ENCODE assay signal across 1 cellular context in genomic region chr18:9319333-9319732, GRCh38.
TF ChIP-seq lines count a peak whose summit lies in the region.

No MANE protein-coding gene starts in this region.

TF ChIP-seq in IMR-90, 13 proteins besides CTCF, POLR2A, EP300 and RAD21:
- TF ChIP-seq NFE2L2 (IDR thresholded peaks at IDR 0.05; ENCODE audit: low read depth, low read length), result no peak
- TF ChIP-seq CEBPB (IDR thresholded peaks at IDR 0.05; ENCODE audit: low read depth, low read length), result no peak
- no peak for TF ChIP-seq SMC3 (IDR thresholded peaks at IDR 0.05; ENCODE audit: low read depth, low read length)
- no peak for TF ChIP-seq MAZ (IDR thresholded peaks at IDR 0.05; ENCODE audit: borderline replicate concordance, low read depth, low read length)
- no peak for TF ChIP-seq RCOR1 (IDR thresholded peaks at IDR 0.05; ENCODE audit: insufficient replicate concordance, low read length)
- no peak for TF ChIP-seq CHD1 (IDR thresholded peaks at IDR 0.05; ENCODE audit: low read depth, low read length)
- no peak for TF ChIP-seq FOS (IDR thresholded peaks at IDR 0.05; ENCODE audit: low read depth, low read length)
- no peak for TF ChIP-seq RFX5 (IDR thresholded peaks at IDR 0.05; ENCODE audit: low read depth, low read length)
- TF ChIP-seq BHLHE40 (IDR thresholded peaks at IDR 0.05; ENCODE audit: low read depth, low read length), result no peak
- no peak for TF ChIP-seq MAFK (IDR thresholded peaks at IDR 0.05; ENCODE audit: low read depth, low read length)
- TF ChIP-seq, protein P1, sequence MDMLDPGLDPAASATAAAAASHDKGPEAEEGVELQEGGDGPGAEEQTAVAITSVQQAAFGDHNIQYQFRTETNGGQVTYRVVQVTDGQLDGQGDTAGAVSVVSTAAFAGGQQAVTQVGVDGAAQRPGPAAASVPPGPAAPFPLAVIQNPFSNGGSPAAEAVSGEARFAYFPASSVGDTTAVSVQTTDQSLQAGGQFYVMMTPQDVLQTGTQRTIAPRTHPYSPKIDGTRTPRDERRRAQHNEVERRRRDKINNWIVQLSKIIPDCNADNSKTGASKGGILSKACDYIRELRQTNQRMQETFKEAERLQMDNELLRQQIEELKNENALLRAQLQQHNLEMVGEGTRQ (IDR thresholded peaks at IDR 0.05; ENCODE audit: low read depth, low read length), result no peak
- TF ChIP-seq MXI1 (IDR thresholded peaks at IDR 0.05; ENCODE audit: borderline replicate concordance, low read depth, low read length), result no peak
- no peak for TF ChIP-seq ELK1 (IDR thresholded peaks at IDR 0.05; ENCODE audit: borderline replicate concordance, low read depth, low read length)
